In genomic region chr16:12906271-12906670, GRCh38 we compare ENCODE assay signal across 2 cellular contexts.
TF ChIP-seq lines count a peak whose summit lies in the region.

No MANE protein-coding gene starts in this region.

TF ChIP-seq in GM23338, 12 proteins besides CTCF, POLR2A, EP300 and RAD21 (continued from another document):
- no peak for TF ChIP-seq REST (IDR thresholded peaks at IDR 0.05; ENCODE audit: unreplicated experiment)
- no peak for TF ChIP-seq EZH2phosphoT487 (IDR thresholded peaks at IDR 0.05; ENCODE audit: unreplicated experiment)
- TF ChIP-seq ZNF462 (CRISPR knock-in tag; IDR thresholded peaks at IDR 0.05), result no peak
- no peak for TF ChIP-seq POLR2AphosphoS5 (IDR thresholded peaks at IDR 0.05; ENCODE audit: low read depth)
- TF ChIP-seq ETS1 (IDR thresholded peaks at IDR 0.05), result no peak

TF ChIP-seq in WTC11, 78 proteins besides CTCF, POLR2A, EP300 and RAD21 (continued from another document):
- TF ChIP-seq PRDM15 (CRISPR knock-in tag; IDR thresholded peaks at IDR 0.05), result no peak
- no peak for TF ChIP-seq MYBL2 (CRISPR knock-in tag; IDR thresholded peaks at IDR 0.05)
- no peak for TF ChIP-seq NR3C1 (CRISPR knock-in tag; conservative IDR thresholded peaks at IDR 0.05; ENCODE audit: low read depth)
- no peak for TF ChIP-seq ZNF138 (CRISPR knock-in tag; conservative IDR thresholded peaks at IDR 0.05)
- no peak for TF ChIP-seq TEAD4 (CRISPR knock-in tag; IDR thresholded peaks at IDR 0.05)
- TF ChIP-seq NR1H2 (CRISPR knock-in tag; IDR thresholded peaks at IDR 0.05), result no peak
- no peak for TF ChIP-seq ZNF121 (CRISPR knock-in tag; IDR thresholded peaks at IDR 0.05)
- TF ChIP-seq ZNF281 (CRISPR knock-in tag; IDR thresholded peaks at IDR 0.05), result no peak
- TF ChIP-seq TEAD1 (CRISPR knock-in tag; IDR thresholded peaks at IDR 0.05), result no peak
- TF ChIP-seq HMGA2 (CRISPR knock-in tag; IDR thresholded peaks at IDR 0.05), result no peak
- no peak for TF ChIP-seq ZNF425 (CRISPR knock-in tag; conservative IDR thresholded peaks at IDR 0.05)
- no peak for TF ChIP-seq TCF7 (CRISPR knock-in tag; IDR thresholded peaks at IDR 0.05; ENCODE audit: low read depth)
